1 cellular context compared by ENCODE assay signal in genomic region chr1:155051342-155051776, GRCh38.
TF ChIP-seq lines count a peak whose summit lies in the region.

No MANE protein-coding gene starts in this region.

TF ChIP-seq in HepG2, 621 proteins besides CTCF, POLR2A, EP300 and RAD21 (continued from another document and continues in another):
- TF ChIP-seq CEBPZ (IDR thresholded peaks at IDR 0.05; ENCODE audit: low read length), result no peak
- TF ChIP-seq BRF2 (CRISPR knock-in tag; IDR thresholded peaks at IDR 0.05), result no peak
- TF ChIP-seq MAX (IDR thresholded peaks at IDR 0.05), result peak; percentile 68; the same call in 1 of the 2 replicates
- TF ChIP-seq WIZ (CRISPR knock-in tag; IDR thresholded peaks at IDR 0.05), result no peak
- no peak for TF ChIP-seq ZFP36L2 (CRISPR knock-in tag; IDR thresholded peaks at IDR 0.05)
- TF ChIP-seq HOMEZ (CRISPR knock-in tag; IDR thresholded peaks at IDR 0.05; ENCODE audit: low read depth), result no peak
- no peak for TF ChIP-seq PBX3 (CRISPR knock-in tag; IDR thresholded peaks at IDR 0.05; ENCODE audit: borderline replicate concordance)
- no peak for TF ChIP-seq ZNF749 (CRISPR knock-in tag; IDR thresholded peaks at IDR 0.05; ENCODE audit: borderline replicate concordance)
- 0 out of 2 replicates have a peak, but pooled peaks have one; percentile 5 for TF ChIP-seq RBFOX2 (IDR thresholded peaks at IDR 0.05; ENCODE audit: low read depth, low read length)
- TF ChIP-seq ZNF841 (CRISPR knock-in tag; IDR thresholded peaks at IDR 0.05; ENCODE audit: borderline replicate concordance), result no peak
- TF ChIP-seq ZNF382 (CRISPR knock-in tag; IDR thresholded peaks at IDR 0.05; ENCODE audit: borderline replicate concordance), result no peak
- no peak for TF ChIP-seq ZNF784 (CRISPR knock-in tag; IDR thresholded peaks at IDR 0.05; ENCODE audit: borderline replicate concordance)
- no peak for TF ChIP-seq ZNF605 (CRISPR knock-in tag; IDR thresholded peaks at IDR 0.05)
- TF ChIP-seq ZFX (CRISPR knock-in tag; IDR thresholded peaks at IDR 0.05; ENCODE audit: low read depth), result peak; percentile 57
- TF ChIP-seq DMAP1 (CRISPR knock-in tag; IDR thresholded peaks at IDR 0.05), result no peak
- TF ChIP-seq ZNF556 (CRISPR knock-in tag; IDR thresholded peaks at IDR 0.05; ENCODE audit: borderline replicate concordance), result no peak
- no peak for TF ChIP-seq HNRNPH1 (optimal IDR thresholded peaks at IDR 0.05; ENCODE audit: low read depth, low read length)
- no peak for TF ChIP-seq LCORL (IDR thresholded peaks at IDR 0.05)
- peak; percentile 10; the same call in 1 of the 2 replicates for TF ChIP-seq LCORL (CRISPR knock-in tag; IDR thresholded peaks at IDR 0.05)
- TF ChIP-seq NFRKB (IDR thresholded peaks at IDR 0.05), result no peak
- no peak for TF ChIP-seq ZNF326 (CRISPR knock-in tag; IDR thresholded peaks at IDR 0.05; ENCODE audit: borderline replicate concordance)
- TF ChIP-seq ZNF451 (CRISPR knock-in tag; IDR thresholded peaks at IDR 0.05), result 0 out of 2 replicates have a peak, but pooled peaks have one; percentile 27
- peak; percentile 16 for TF ChIP-seq ZNF414 (CRISPR knock-in tag; IDR thresholded peaks at IDR 0.05)
- TF ChIP-seq DDIT3 (CRISPR knock-in tag; IDR thresholded peaks at IDR 0.05), result no peak
- no peak for TF ChIP-seq BRCA1 (CRISPR knock-in tag; IDR thresholded peaks at IDR 0.05)
- no peak for TF ChIP-seq ZNF710 (CRISPR knock-in tag; IDR thresholded peaks at IDR 0.05; ENCODE audit: borderline replicate concordance)
- 0 out of 2 replicates have a peak, but pooled peaks have one; percentile 4 for TF ChIP-seq PATZ1 (CRISPR knock-in tag; IDR thresholded peaks at IDR 0.05)
- peak; percentile 18 for TF ChIP-seq AGO1 (IDR thresholded peaks at IDR 0.05; ENCODE audit: low read depth, low read length, poor library complexity, severe bottlenecking)
- no peak for TF ChIP-seq BHLHE40 (IDR thresholded peaks at IDR 0.05; ENCODE audit: low read length)
- TF ChIP-seq ZNF512 (CRISPR knock-in tag; IDR thresholded peaks at IDR 0.05), result no peak
- no peak for TF ChIP-seq ZFP90 (CRISPR knock-in tag; IDR thresholded peaks at IDR 0.05; ENCODE audit: borderline replicate concordance)
- no peak for TF ChIP-seq SNAPC4 (CRISPR knock-in tag; IDR thresholded peaks at IDR 0.05)
- TF ChIP-seq POLR2G (IDR thresholded peaks at IDR 0.05; ENCODE audit: low read depth, low read length), result peak; percentile 65
- no peak for TF ChIP-seq ZNF256 (CRISPR knock-in tag; conservative IDR thresholded peaks at IDR 0.05)
- TF ChIP-seq SRSF9 (IDR thresholded peaks at IDR 0.05; ENCODE audit: borderline replicate concordance, insufficient read depth, low read depth, low read length, poor library complexity, severe bottlenecking), result no peak
- TF ChIP-seq PHF8 (CRISPR knock-in tag; IDR thresholded peaks at IDR 0.05), result no peak
